Comparison of ENCODE assay signal across 21 cellular contexts in the genomic region with DNA sequence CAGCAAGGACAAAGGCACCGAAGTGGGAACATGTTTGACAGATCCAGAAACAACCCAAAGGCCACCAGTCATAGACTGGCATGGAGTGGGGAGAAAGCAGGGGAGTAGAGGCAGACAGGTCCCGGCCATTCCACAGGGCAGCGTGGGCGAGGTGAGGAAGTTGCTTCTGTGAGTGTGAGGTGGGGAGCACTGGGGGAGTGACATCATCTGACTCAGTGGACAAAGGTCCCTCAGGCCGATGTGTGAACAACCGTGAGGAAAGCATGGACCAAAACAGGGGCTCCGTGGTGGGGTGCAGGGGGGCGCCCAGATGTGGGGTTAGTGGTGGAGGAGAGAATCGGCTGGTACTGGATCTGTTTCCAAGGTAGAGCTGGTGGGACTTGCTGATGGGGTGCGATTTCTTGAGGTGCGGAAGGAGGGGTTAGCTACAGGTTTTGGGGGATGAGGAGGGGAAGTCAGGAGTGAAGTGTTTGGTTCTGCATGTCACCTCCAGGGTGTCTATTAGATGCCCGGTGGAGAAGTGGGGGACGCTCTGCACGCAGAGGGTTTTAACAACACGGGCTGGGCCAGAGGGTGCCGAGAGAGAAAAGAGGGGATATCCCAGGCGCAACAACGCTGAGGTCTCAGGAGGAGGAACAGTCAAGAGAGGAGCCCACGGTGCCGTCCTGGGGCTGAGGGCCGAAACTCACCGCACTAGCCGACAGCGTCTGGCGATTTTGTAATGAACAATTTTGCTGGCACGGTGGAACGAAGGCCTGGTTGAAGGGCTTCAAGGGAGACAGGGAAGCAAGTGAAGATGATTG. TPM values are rescaled to one million over a fixed set of nuclear protein-coding genes. Genes with fewer than 3 reads are reported as not detected.
"Had no signal": no experiment of that assay in that cellular context is flagged by ENCODE, and none has a peak within 500 bp of the region (broad histone marks: within the 10 kb centered on the region; RNA-seq: fewer than 3 reads in every experiment).

No MANE protein-coding gene starts in this region.

- H3K27me3 Mint-ChIP-seq: T-cell had no signal

- DNase-seq: activated CD4-positive, alpha-beta T cell treated with anti-CD3 and anti-CD28 coated beads for 48 hours; activated effector memory CD4-positive, alpha-beta T cell treated with Interleukin-2 at 50 U/mL for 16 hours; activated naive CD8-positive, alpha-beta T cell treated with anti-CD3 and anti-CD28 coated beads, Interleukin-2, amount 10 ng/mL, durations not matched to agents 7 days and 5 days; activated T-cell treated with anti-CD3 and anti-CD28 coated beads for 4 hours; colonic mucosa; foreskin melanocyte; heart right ventricle; kidney; left ventricle myocardium inferior; nucleus accumbens; psoas muscle; right lobe of liver; stimulated activated naive CD4-positive, alpha-beta T cell treated with Interleukin-2 at 50 U/mL for 16 hours; T-cell; trophoblast cell; WERI-Rb-1 had no signal

- H3K4me3 Mint-ChIP-seq: activated naive CD8-positive, alpha-beta T cell treated with anti-CD3 and anti-CD28 coated beads, Interleukin-2, amount 10 ng/mL, durations not matched to agents 7 days and 5 days; mesothelial cell of epicardium; T-cell had no signal

- H3K9me3 ChIP-seq: ascending aorta, colonic mucosa, heart right ventricle, left ventricle myocardium inferior, psoas muscle, right lobe of liver had no signal

- H3K9me3 Mint-ChIP-seq: activated naive CD8-positive, alpha-beta T cell treated with anti-CD3 and anti-CD28 coated beads, Interleukin-2, amount 10 ng/mL, durations not matched to agents 7 days and 5 days; mesothelial cell of epicardium; T-cell had no signal

- H3K4me3 ChIP-seq: ascending aorta, cardiac muscle cell, colonic mucosa, heart right ventricle, left ventricle myocardium inferior, psoas muscle, right lobe of liver, SK-N-MC had no signal

- H3K27ac ChIP-seq: ascending aorta, cardiac muscle cell, colonic mucosa, heart right ventricle, left ventricle myocardium inferior, psoas muscle, right lobe of liver, SK-N-MC, WERI-Rb-1 had no signal

- H3K36me3 Mint-ChIP-seq: mesothelial cell of epicardium had no signal

- H3K36me3 ChIP-seq: ascending aorta, cardiac muscle cell, colonic mucosa, left ventricle myocardium inferior, right lobe of liver had no signal

- H3K27me3 ChIP-seq: ascending aorta, colonic mucosa, right lobe of liver had no signal

- ATAC-seq: heart right ventricle, psoas muscle, right lobe of liver, T-cell had no signal

- H3K27ac Mint-ChIP-seq: activated naive CD8-positive, alpha-beta T cell treated with anti-CD3 and anti-CD28 coated beads, Interleukin-2, amount 10 ng/mL, durations not matched to agents 7 days and 5 days; mesothelial cell of epicardium; T-cell had no signal

RNA-seq across cellular contexts. Expression of a gene that starts 52.8 kb away (rescaled TPM):
- total RNA-seq: activated naive CD8-positive, alpha-beta T cell treated with anti-CD3 and anti-CD28 coated beads, Interleukin-2, amount 10 ng/mL, durations not matched to agents 7 days and 5 days; ascending aorta; cardiac muscle cell; mesothelial cell of epicardium; myocyte; right lobe of liver; T-cell had no signal
